In genomic region chr10:119333146-119333792, GRCh38 we compare ENCODE assay signal across 8 cellular contexts.
DNase-seq lines count a peak whose midpoint lies in the region; ATAC-seq lines count a peak whose summit lies in the region.

No MANE protein-coding gene starts in this region.

- H3K4me3 Mint-ChIP-seq in T-cell: no peak overlapping the region
- H3K4me3 Mint-ChIP-seq in activated naive CD8-positive, alpha-beta T cell treated with anti-CD3 and anti-CD28 coated beads, Interleukin-2, amount 50 U/mL, for 24 hours: no peak overlapping the region

- H3K27ac Mint-ChIP-seq in T-cell: no peak overlapping the region
- H3K27ac Mint-ChIP-seq in activated naive CD8-positive, alpha-beta T cell treated with anti-CD3 and anti-CD28 coated beads, Interleukin-2, amount 50 U/mL, for 24 hours: no peak overlapping the region

- 76 to 81% methylated on average over 8 of the region's 8 CpGs for WGBS in GM23248 (ENCODE audit: low coverage in 1 of 2, low lambda C conversion rate in 2 of 2, missing lambda C conversion rate in 2 of 2), 2 experiments

- H3K4me2 ChIP-seq in GM23248 (ENCODE audit: unreplicated experiment): no peak overlapping the region

- H3K36me3 ChIP-seq in GM23248 (ENCODE audit: low read depth): no peaks in the 10 kb centered on the region

- in situ Hi-C loops in GM23248 (cut with MboI): no loop called here

- H3K9ac ChIP-seq in GM23248: no peak overlapping the region

- H3F3A ChIP-seq in GM23248 (ENCODE audit: insufficient read depth): no peaks in the 10 kb centered on the region

- no peaks in the 10 kb centered on the region for H3K9me3 ChIP-seq in GM23248 (ENCODE audit: low read depth)

- H3K79me2 ChIP-seq in GM23248 (ENCODE audit: insufficient read depth): 0 out of 2 replicates have a peak, but pooled peaks cover 4% of the 10 kb centered on the region

- peaks cover 5% of the 10 kb centered on the region for H3K4me1 ChIP-seq in GM23248 (ENCODE audit: insufficient read depth)

- ATAC-seq in T-cell (replicated peaks in 1 of 4): peak in 3 of 4 experiments; percentile 68 to 85 (median 80)
- ATAC-seq in activated naive CD8-positive, alpha-beta T cell treated with anti-CD3 and anti-CD28 coated beads, Interleukin-2, amount 50 U/mL, for 24 hours: peak; percentile 96
- ATAC-seq in HG03520 (IDR thresholded peaks at IDR 0.05; ENCODE audit: unreplicated experiment): no peak
- no peak for ATAC-seq in GM18519 (IDR thresholded peaks at IDR 0.05; ENCODE audit: low FRiP score, unreplicated experiment)

- H3K27me3 Mint-ChIP-seq in T-cell: no peaks in the 10 kb centered on the region
- H3K27me3 Mint-ChIP-seq in activated naive CD8-positive, alpha-beta T cell treated with anti-CD3 and anti-CD28 coated beads, Interleukin-2, amount 50 U/mL, for 24 hours: no peaks in the 10 kb centered on the region

- CTCF ChIA-PET in T-cell (lab: Charles Lee): interaction anchor here in 1 of 2 donors (1.3 kb wide), 1 partner anchor 134 kb away, joined by 3 read pairs; no protein-coding TSS in a partner anchor

- H3K4me1 Mint-ChIP-seq in T-cell: peaks cover 20 to 30% (median 25%) of the 10 kb centered on the region in 3 donors
- H3K4me1 Mint-ChIP-seq in activated naive CD8-positive, alpha-beta T cell treated with anti-CD3 and anti-CD28 coated beads, Interleukin-2, amount 50 U/mL, for 24 hours: peaks cover 21% of the 10 kb centered on the region

- no peaks in the 10 kb centered on the region for H3K9me3 Mint-ChIP-seq in T-cell
- no peaks in the 10 kb centered on the region for H3K9me3 Mint-ChIP-seq in activated naive CD8-positive, alpha-beta T cell treated with anti-CD3 and anti-CD28 coated beads, Interleukin-2, amount 50 U/mL, for 24 hours

- H3K36me3 Mint-ChIP-seq in T-cell: peaks cover 45% of the 10 kb centered on the region
- peaks cover 7% of the 10 kb centered on the region for H3K36me3 Mint-ChIP-seq in activated naive CD8-positive, alpha-beta T cell treated with anti-CD3 and anti-CD28 coated beads, Interleukin-2, amount 50 U/mL, for 24 hours (ENCODE audit: low read depth)

- H3K4me3 ChIP-seq in GM23248: no peak overlapping the region

- H2AFZ ChIP-seq in GM23248: no peak overlapping the region

- H3K27ac ChIP-seq in GM23248: no peak overlapping the region

- peak; percentile 41 for DNase-seq in GM23248
- peak in 5 of 34 experiments; percentile 14 to 56 (median 30) for DNase-seq in T-cell
- DNase-seq in activated naive CD8-positive, alpha-beta T cell treated with anti-CD3 and anti-CD28 coated beads, Interleukin-2, amount 50 U/mL, for 24 hours: peak; percentile 61
- DNase-seq in stimulated activated CD4-positive, alpha-beta T cell treated with anti-CD3 and anti-CD28 coated beads, Interleukin-15, amount 100 ng/mL, for 48 hours (ENCODE audit: low read depth in 2 of 2): peak; percentile 53 to 59
- no peak for DNase-seq in NCI-H146 treated with DMSO at 0.1 percent for 48 hours (lab: John Stamatoyannopoulos, UW; ENCODE audit: unreplicated experiment)
- DNase-seq in LoVo (ENCODE audit: low spot score): no peak

- no peaks in the 10 kb centered on the region for H3K9me2 ChIP-seq in GM23248 (ENCODE audit: insufficient read depth)

- POLR2A ChIA-PET in T-cell (lab: Charles Lee): no interaction called here

- no peaks in the 10 kb centered on the region for H4K20me1 ChIP-seq in GM23248 (ENCODE audit: insufficient read depth)

- no peaks in the 10 kb centered on the region for H3K27me3 ChIP-seq in GM23248 (replicated peaks; ENCODE audit: insufficient read depth)

Comparison
In these comparisons a context has a peak if more than half of its experiments do, and no peak if none do; other contexts are left out.
1. DNase-seq: peak in GM23248 (single experiment), activated naive CD8-positive, alpha-beta T cell treated with anti-CD3 and anti-CD28 coated beads, Interleukin-2, amount 50 U/mL, for 24 hours (single experiment) and stimulated activated CD4-positive, alpha-beta T cell treated with anti-CD3 and anti-CD28 coated beads, Interleukin-15, amount 100 ng/mL, for 48 hours (2 of 2); none in NCI-H146 treated with DMSO at 0.1 percent for 48 hours (single experiment) and LoVo (single experiment).
2. ATAC-seq: peak in T-cell (3 of 4) and activated naive CD8-positive, alpha-beta T cell treated with anti-CD3 and anti-CD28 coated beads, Interleukin-2, amount 50 U/mL, for 24 hours (single experiment); none in HG03520 (single experiment) and GM18519 (single experiment).